Comparison of ENCODE assay signal across 10 cellular contexts in the genomic region with DNA sequence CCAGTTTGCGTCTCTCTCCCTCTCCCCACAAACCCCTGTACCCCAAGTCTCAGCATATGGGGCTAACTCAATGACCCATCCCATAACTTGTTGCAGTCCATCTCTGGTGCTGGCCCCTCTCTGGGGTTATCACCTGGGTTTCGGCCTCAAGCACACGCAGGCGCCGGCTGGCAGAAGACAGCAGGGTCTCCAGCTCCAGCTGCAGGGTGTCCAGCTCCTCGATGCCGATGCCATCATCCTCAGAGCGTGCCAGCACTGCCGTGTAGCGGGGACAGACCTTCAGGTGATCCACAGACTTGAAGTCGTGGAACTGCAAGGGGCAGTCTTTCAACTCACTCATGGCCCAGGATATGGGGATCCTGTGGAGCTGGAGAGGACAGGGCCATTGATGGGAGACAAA. TPM values are rescaled to one million over a fixed set of nuclear protein-coding genes. Genes with fewer than 3 reads are reported as not detected.
A peak's percentile ranks its signal among the peaks of the same experiment; 100 is the strongest.
DNase-seq lines count a peak whose midpoint lies in the region; ATAC-seq and TF ChIP-seq lines count a peak whose summit lies in the region.
"Had no signal": no experiment of that assay in that cellular context is flagged by ENCODE, and none has a peak within 500 bp of the region (broad histone marks: within the 10 kb centered on the region; RNA-seq: fewer than 3 reads in every experiment).

No MANE protein-coding gene starts in this region.

- peak overlapping the region; percentile 99 for H3K4me3 Mint-ChIP-seq in activated T-helper 2 cell treated with anti-CD3 and anti-CD28 coated beads, Interferon-gamma antibody, Interleukin-2, Interleukin-4, amounts not matched to agents 10 μg/mL and 5 μg/mL and 100 μg/mL, durations not matched to agents 14 hours and 24 hours and 36 hours (ENCODE audit: low read depth)
- H3K4me3 Mint-ChIP-seq in memory B cell = peak overlapping the region; percentile 1

- H3K27ac Mint-ChIP-seq in activated T-helper 2 cell treated with anti-CD3 and anti-CD28 coated beads, Interferon-gamma antibody, Interleukin-2, Interleukin-4, amounts not matched to agents 10 μg/mL and 5 μg/mL and 100 μg/mL, durations not matched to agents 14 hours and 24 hours and 36 hours = peak overlapping the region; percentile 98
- no peak overlapping the region for H3K27ac Mint-ChIP-seq in memory B cell

- no peaks in the 10 kb centered on the region for H3K27me3 Mint-ChIP-seq in activated T-helper 2 cell treated with anti-CD3 and anti-CD28 coated beads, Interferon-gamma antibody, Interleukin-2, Interleukin-4, amounts not matched to agents 10 μg/mL and 5 μg/mL and 100 μg/mL, durations not matched to agents 14 hours and 24 hours and 36 hours (ENCODE audit: low read depth)
- H3K27me3 Mint-ChIP-seq in memory B cell = no peaks in the 10 kb centered on the region

- no peak for TF ChIP-seq CTCF in heart right ventricle (IDR thresholded peaks at IDR 0.05)
- TF ChIP-seq CTCF in upper lobe of left lung (IDR thresholded peaks at IDR 0.05) = no peak

- peak overlapping the region in 2 of 10 donors; percentile 75 to 100 for H3K4me3 ChIP-seq in heart right ventricle
- H3K4me3 ChIP-seq in upper lobe of left lung = no peak overlapping the region

- intact Hi-C loops in heart right ventricle (cut with DNase I) (loop anchor here in 4 of 10 donors (5.0 kb wide), 3 partner anchors 39 to 139 kb away; a partner anchor contains a TSS), Right ventricle myocardium inferior (cut with DNase I) (loop anchor here (5.0 kb wide), 1 partner anchor 139 kb away; no protein-coding TSS in a partner anchor), sciatic nerve (cut with DNase I) (no loop called here)
- intact Hi-C loops in activated T-helper 2 cell treated with anti-CD3 and anti-CD28 coated beads, Interferon-gamma antibody, Interleukin-2, Interleukin-4, amounts not matched to agents 10 μg/mL and 5 μg/mL and 100 μg/mL, durations not matched to agents 14 hours and 24 hours and 36 hours (cut with micrococcal nuclease) = loop anchor here (5.0 to 10.0 kb wide), 2 partner anchors 141 to 454 kb away; a partner anchor contains a TSS

- TF ChIP-seq POLR2A in upper lobe of left lung (IDR thresholded peaks at IDR 0.05) = no peak

- DNase-seq in heart right ventricle = no peak
- DNase-seq in Right ventricle myocardium inferior (ENCODE audit: missing footprints) = no peak
- DNase-seq in activated T-helper 2 cell treated with anti-CD3 and anti-CD28 coated beads, Interferon-gamma antibody, Interleukin-2, Interleukin-4, amounts not matched to agents 10 μg/mL and 5 μg/mL and 100 μg/mL, durations not matched to agents 14 hours and 24 hours and 36 hours (ENCODE audit: low spot score) = no peak
- DNase-seq in memory B cell (ENCODE audit: low spot score in 2 of 2) = no peak
- DNase-seq in upper lobe of left lung = no peak
- DNase-seq in sciatic nerve (ENCODE audit: low spot score) = no peak
- no peak for DNase-seq in DMS79 treated with DMSO at 0.1 percent for 48 hours (lab: John Stamatoyannopoulos, UW)
- no peak for DNase-seq in NOMO-1 treated with dmso at 0.1 percent for 144 hours (lab: John Stamatoyannopoulos, UW; ENCODE audit: unreplicated experiment)
- DNase-seq: amniotic stem cell, heart left ventricle had no signal

- H3K27ac ChIP-seq in heart right ventricle = peak overlapping the region in 6 of 10 donors; percentile 91 to 98 (median 97)
- H3K27ac ChIP-seq in upper lobe of left lung = peak overlapping the region; percentile 91 to 99 (median 98)

- ATAC-seq in heart right ventricle = no peak
- ATAC-seq in Right ventricle myocardium inferior = no peak
- ATAC-seq in memory B cell (ENCODE audit: low read depth) = no peak
- ATAC-seq in upper lobe of left lung (ENCODE audit: low FRiP score in 2 of 2) = no peak
- ATAC-seq in sciatic nerve = no peak
- ATAC-seq: heart left ventricle had no signal

- H3K4me1 Mint-ChIP-seq in activated T-helper 2 cell treated with anti-CD3 and anti-CD28 coated beads, Interferon-gamma antibody, Interleukin-2, Interleukin-4, amounts not matched to agents 10 μg/mL and 5 μg/mL and 100 μg/mL, durations not matched to agents 14 hours and 24 hours and 36 hours (ENCODE audit: low read depth) = peaks cover 61% of the 10 kb centered on the region
- peaks cover 40% of the 10 kb centered on the region for H3K4me1 Mint-ChIP-seq in memory B cell

- WGBS in heart right ventricle, 2 donors = 88 to 89% methylated on average over 11 of the region's 11 CpGs
- 95 to 97% methylated on average over 4 to 11 of the region's 11 CpGs for WGBS in upper lobe of left lung, 2 donors

- H3K36me3 ChIP-seq in heart right ventricle (peaks cover 0 to 72% (median 8%) of the 10 kb centered on the region in 9 donors), upper lobe of left lung (peaks cover 9 to 34% (median 24%) of the 10 kb centered on the region in 4 donors)

- peaks cover 5 to 46% (median 35%) of the 10 kb centered on the region in 9 donors for H3K4me1 ChIP-seq in heart right ventricle
- H3K4me1 ChIP-seq in upper lobe of left lung = peaks cover 28 to 39% (median 33%) of the 10 kb centered on the region in 4 donors

- no peaks in the 10 kb centered on the region for H3K9me3 Mint-ChIP-seq in activated T-helper 2 cell treated with anti-CD3 and anti-CD28 coated beads, Interferon-gamma antibody, Interleukin-2, Interleukin-4, amounts not matched to agents 10 μg/mL and 5 μg/mL and 100 μg/mL, durations not matched to agents 14 hours and 24 hours and 36 hours
- no peaks in the 10 kb centered on the region for H3K9me3 Mint-ChIP-seq in memory B cell

- H3K27me3 ChIP-seq in heart right ventricle (no peaks in the 10 kb centered on the region), upper lobe of left lung (no peaks in the 10 kb centered on the region)
- H3K27me3 ChIP-seq: heart left ventricle had no signal

- H3K36me3 Mint-ChIP-seq in activated T-helper 2 cell treated with anti-CD3 and anti-CD28 coated beads, Interferon-gamma antibody, Interleukin-2, Interleukin-4, amounts not matched to agents 10 μg/mL and 5 μg/mL and 100 μg/mL, durations not matched to agents 14 hours and 24 hours and 36 hours (ENCODE audit: low read depth) = peaks cover 71% of the 10 kb centered on the region
- H3K36me3 Mint-ChIP-seq in memory B cell = peaks cover 34% of the 10 kb centered on the region

- TF ChIP-seq EP300 in upper lobe of left lung (IDR thresholded peaks at IDR 0.05) = no peak

- H3K9me3 ChIP-seq in heart right ventricle (no peaks in the 10 kb centered on the region), upper lobe of left lung (no peaks in the 10 kb centered on the region)
- H3K9me3 ChIP-seq: heart left ventricle had no signal

RNA-seq across cellular contexts. Expression of a gene that starts 1.1 kb away (rescaled TPM):
- total RNA-seq in heart right ventricle (10 to 100 TPM; 38.5 to 59.6 (median 42.9) TPM), Right ventricle myocardium inferior (48.4 TPM), upper lobe of left lung (10 to 100 TPM; 48.2 to 68.0 (median 60.7) TPM), sciatic nerve (43.1 TPM)
- polyA plus RNA-seq in heart right ventricle = 10 to 100 TPM; 48.7 to 51.4 TPM
- total RNA-seq in activated T-helper 2 cell treated with anti-CD3 and anti-CD28 coated beads, Interferon-gamma antibody, Interleukin-2, Interleukin-4, amounts not matched to agents 10 μg/mL and 5 μg/mL and 100 μg/mL, durations not matched to agents 14 hours and 24 hours and 36 hours = 86.6 and 89.2 TPM in 2 replicates

RNA-seq across cellular contexts. Expression of a gene that starts 1.8 kb away (rescaled TPM):
- total RNA-seq in heart right ventricle (100 to 1,000 TPM in 1 of 10 donors, 10 to 100 TPM in 9; 40.6 to 111 (median 55.0) TPM), Right ventricle myocardium inferior (70.8 TPM), upper lobe of left lung (100 to 1,000 TPM in 5 of 6 donors, 10 to 100 TPM in 1; 88.3 to 186 (median 158) TPM), sciatic nerve (117 TPM)
- 100 to 1,000 TPM in 1 of 2 donors, 10 to 100 TPM in 1; 27.9 to 104 TPM for polyA plus RNA-seq in heart right ventricle
- 253 and 268 TPM in 2 replicates for total RNA-seq in activated T-helper 2 cell treated with anti-CD3 and anti-CD28 coated beads, Interferon-gamma antibody, Interleukin-2, Interleukin-4, amounts not matched to agents 10 μg/mL and 5 μg/mL and 100 μg/mL, durations not matched to agents 14 hours and 24 hours and 36 hours

RNA-seq across cellular contexts. Expression of a gene that starts 18.9 kb away (rescaled TPM):
- total RNA-seq in heart right ventricle = 10 to 100 TPM in 7 of 10 donors, 1 to 10 TPM in 3; 8.7 to 20.5 (median 13.7) TPM
- polyA plus RNA-seq in heart right ventricle = 10 to 100 TPM in 1 of 2 donors, 1 to 10 TPM in 1; 6.7 to 35.0 TPM
- total RNA-seq in Right ventricle myocardium inferior = 10.6 TPM
- 51.0 and 56.5 TPM in 2 replicates for total RNA-seq in activated T-helper 2 cell treated with anti-CD3 and anti-CD28 coated beads, Interferon-gamma antibody, Interleukin-2, Interleukin-4, amounts not matched to agents 10 μg/mL and 5 μg/mL and 100 μg/mL, durations not matched to agents 14 hours and 24 hours and 36 hours
- total RNA-seq in upper lobe of left lung = 100 to 1,000 TPM in 2 of 6 donors, 10 to 100 TPM in 4; 33.0 to 544 (median 64.4) TPM
- total RNA-seq in sciatic nerve = 113 TPM

RNA-seq across cellular contexts. Expression of a gene that starts 21.4 kb away (rescaled TPM):
- 10 to 100 TPM in 4 of 10 donors, 1 to 10 TPM in 6; 6.2 to 19.5 (median 8.3) TPM for total RNA-seq in heart right ventricle
- polyA plus RNA-seq in heart right ventricle = 10 to 100 TPM; 18.3 to 27.1 TPM
- total RNA-seq in Right ventricle myocardium inferior = 18.4 TPM
- total RNA-seq in activated T-helper 2 cell treated with anti-CD3 and anti-CD28 coated beads, Interferon-gamma antibody, Interleukin-2, Interleukin-4, amounts not matched to agents 10 μg/mL and 5 μg/mL and 100 μg/mL, durations not matched to agents 14 hours and 24 hours and 36 hours = 113 and 116 TPM in 2 replicates
- 10 to 100 TPM; 19.5 to 44.0 (median 27.6) TPM for total RNA-seq in upper lobe of left lung
- total RNA-seq in sciatic nerve = 26.9 TPM

RNA-seq across cellular contexts. Expression of a gene that starts 41.4 kb away (rescaled TPM):
- total RNA-seq in heart right ventricle (10 to 100 TPM in 3 of 10 donors, 1 to 10 TPM in 7; 5.2 to 10.8 (median 8.0) TPM), Right ventricle myocardium inferior (10.5 TPM), upper lobe of left lung (10 to 100 TPM; 13.7 to 49.2 (median 18.3) TPM), sciatic nerve (31.2 TPM)
- polyA plus RNA-seq in heart right ventricle = 10 to 100 TPM; 11.3 to 15.1 TPM
- 33.0 and 38.4 TPM in 2 replicates for total RNA-seq in activated T-helper 2 cell treated with anti-CD3 and anti-CD28 coated beads, Interferon-gamma antibody, Interleukin-2, Interleukin-4, amounts not matched to agents 10 μg/mL and 5 μg/mL and 100 μg/mL, durations not matched to agents 14 hours and 24 hours and 36 hours
